Comparison of ENCODE assay signal across 1 cellular context in genomic region chr6:52517502-52518278, GRCh38.
A peak's percentile ranks its signal among the peaks of the same experiment; 100 is the strongest.
TF ChIP-seq lines count a peak whose summit lies in the region.

No MANE protein-coding gene starts in this region.

TF ChIP-seq in HepG2, 621 proteins besides CTCF, POLR2A, EP300 and RAD21 (continued from another document and continues in another):
- TF ChIP-seq JUN (CRISPR knock-in tag; IDR thresholded peaks at IDR 0.05), result peak; percentile 98
- TF ChIP-seq JARID2 (CRISPR knock-in tag; IDR thresholded peaks at IDR 0.05; ENCODE audit: insufficient replicate concordance), result no peak
- TF ChIP-seq GATA4 (IDR thresholded peaks at IDR 0.05; ENCODE audit: borderline replicate concordance, low read depth), result no peak
- TF ChIP-seq ZNF530 (CRISPR knock-in tag; IDR thresholded peaks at IDR 0.05; ENCODE audit: low read depth), result no peak
- no peak for TF ChIP-seq PLSCR1 (CRISPR knock-in tag; IDR thresholded peaks at IDR 0.05; ENCODE audit: borderline replicate concordance)
- peak; percentile 84; the same call in 1 of the 2 replicates for TF ChIP-seq TARDBP (CRISPR knock-in tag; IDR thresholded peaks at IDR 0.05)
- TF ChIP-seq CSRNP1 (CRISPR knock-in tag; IDR thresholded peaks at IDR 0.05), result peak; percentile 85; the same call in 1 of the 2 replicates
- no peak for TF ChIP-seq ZNF615 (CRISPR knock-in tag; IDR thresholded peaks at IDR 0.05; ENCODE audit: borderline replicate concordance)
- no peak for TF ChIP-seq CHD2 (IDR thresholded peaks at IDR 0.05; ENCODE audit: low read depth, low read length)
- peak; percentile 71 for TF ChIP-seq MAX (IDR thresholded peaks at IDR 0.05)
- no peak for TF ChIP-seq ATF5 (CRISPR knock-in tag; IDR thresholded peaks at IDR 0.05; ENCODE audit: low read depth)
- TF ChIP-seq ZNF75D (CRISPR knock-in tag; IDR thresholded peaks at IDR 0.05; ENCODE audit: borderline replicate concordance), result no peak
- peak; percentile 28; the same call in 1 of the 2 replicates for TF ChIP-seq HOXA5 (CRISPR knock-in tag; IDR thresholded peaks at IDR 0.05)
- peak; percentile 42; the same call in 1 of the 2 replicates for TF ChIP-seq ARID4A (CRISPR knock-in tag; IDR thresholded peaks at IDR 0.05; ENCODE audit: borderline replicate concordance)
- TF ChIP-seq ZNF275 (CRISPR knock-in tag; IDR thresholded peaks at IDR 0.05; ENCODE audit: borderline replicate concordance), result peak; percentile 36; the same call in 1 of the 2 replicates
- peak; percentile 83; the same call in 1 of the 2 replicates for TF ChIP-seq SMAD1 (CRISPR knock-in tag; IDR thresholded peaks at IDR 0.05; ENCODE audit: borderline replicate concordance, low read depth)
- no peak for TF ChIP-seq FOXO4 (CRISPR knock-in tag; conservative IDR thresholded peaks at IDR 0.05)
- no peak for TF ChIP-seq ZC3H4 (CRISPR knock-in tag; IDR thresholded peaks at IDR 0.05; ENCODE audit: borderline replicate concordance)
- TF ChIP-seq SMC3 (IDR thresholded peaks at IDR 0.05; ENCODE audit: low read length), result no peak
- peak; percentile 28; the same call in 1 of the 2 replicates for TF ChIP-seq SMARCE1 (IDR thresholded peaks at IDR 0.05; ENCODE audit: borderline replicate concordance)
- peak; percentile 53; the same call in 1 of the 2 replicates for TF ChIP-seq BORCS8-MEF2B (CRISPR knock-in tag; IDR thresholded peaks at IDR 0.05)
- TF ChIP-seq ZNF790 (CRISPR knock-in tag; IDR thresholded peaks at IDR 0.05; ENCODE audit: borderline replicate concordance), result no peak
- no peak for TF ChIP-seq ZNF580 (CRISPR knock-in tag; IDR thresholded peaks at IDR 0.05; ENCODE audit: borderline replicate concordance, low read depth)
- TF ChIP-seq MBNL3 (CRISPR knock-in tag; conservative IDR thresholded peaks at IDR 0.05), result no peak
- no peak for TF ChIP-seq ARID3A (IDR thresholded peaks at IDR 0.05; ENCODE audit: low read depth, low read length)
- no peak for TF ChIP-seq MBD4 (IDR thresholded peaks at IDR 0.05; ENCODE audit: borderline replicate concordance, low read length)
- TF ChIP-seq ATF1 (CRISPR knock-in tag; IDR thresholded peaks at IDR 0.05), result no peak
- TF ChIP-seq SIN3A (IDR thresholded peaks at IDR 0.05; ENCODE audit: borderline replicate concordance, low read depth, low read length), result peak; percentile 50; the same call in 1 of the 2 replicates
- no peak for TF ChIP-seq ZNF703 (CRISPR knock-in tag; IDR thresholded peaks at IDR 0.05; ENCODE audit: borderline replicate concordance)
- TF ChIP-seq HNF1B (CRISPR knock-in tag; IDR thresholded peaks at IDR 0.05), result peak; percentile 61
- TF ChIP-seq ZNF230 (CRISPR knock-in tag; IDR thresholded peaks at IDR 0.05), result no peak
- TF ChIP-seq ETV6 (CRISPR knock-in tag; conservative IDR thresholded peaks at IDR 0.05), result no peak
- TF ChIP-seq ZBED4 (CRISPR knock-in tag; IDR thresholded peaks at IDR 0.05; ENCODE audit: borderline replicate concordance), result peak; percentile 87
- TF ChIP-seq REXO4 (CRISPR knock-in tag; IDR thresholded peaks at IDR 0.05; ENCODE audit: borderline replicate concordance), result no peak
- TF ChIP-seq NONO (IDR thresholded peaks at IDR 0.05), result no peak
- 0 out of 2 replicates have a peak, but pooled peaks have one; percentile 56 for TF ChIP-seq NONO (CRISPR knock-in tag; conservative IDR thresholded peaks at IDR 0.05)
- TF ChIP-seq IKZF1 (IDR thresholded peaks at IDR 0.05), result no peak
- no peak for TF ChIP-seq ZNF672 (CRISPR knock-in tag; IDR thresholded peaks at IDR 0.05)
- TF ChIP-seq CREB1 (IDR thresholded peaks at IDR 0.05), result no peak
- TF ChIP-seq CREB1 (CRISPR knock-in tag; IDR thresholded peaks at IDR 0.05), result no peak
- 0 out of 2 replicates have a peak, but pooled peaks have one; percentile 64 for TF ChIP-seq ZNF333 (CRISPR knock-in tag; IDR thresholded peaks at IDR 0.05; ENCODE audit: borderline replicate concordance)
